In the genomic region with DNA sequence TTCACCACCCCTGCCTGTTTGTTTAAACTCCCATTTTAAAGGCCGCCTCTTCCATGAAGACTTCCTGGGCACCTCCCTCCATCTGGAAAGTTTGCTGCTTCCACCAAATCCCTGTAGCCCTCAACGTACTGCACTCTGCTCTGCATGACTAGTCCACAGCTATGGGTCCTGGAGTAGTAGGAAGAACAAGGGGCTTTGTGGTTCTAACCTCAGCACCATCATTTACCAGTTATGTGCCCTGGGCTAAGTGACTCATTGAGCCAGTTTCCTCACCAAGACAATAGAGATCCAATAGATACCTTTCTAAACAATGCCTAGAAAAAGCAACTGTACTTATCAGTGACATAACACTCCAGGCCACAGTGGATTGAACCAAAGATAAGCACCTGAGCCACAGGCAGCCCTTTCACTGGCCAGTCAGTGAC, we compare ENCODE assay signal across 9 cellular contexts. TPM values are rescaled to one million over a fixed set of nuclear protein-coding genes. Genes with fewer than 3 reads are reported as not detected.
DNase-seq lines count a peak whose midpoint lies in the region; ATAC-seq lines count a peak whose summit lies in the region.
"Had no signal": no experiment of that assay in that cellular context is flagged by ENCODE, and none has a peak within 500 bp of the region (broad histone marks: within the 10 kb centered on the region; RNA-seq: fewer than 3 reads in every experiment).

No MANE protein-coding gene starts in this region.

- peak overlapping the region; percentile 84 for H3K27ac ChIP-seq in right cardiac atrium (ENCODE audit: low read length)

- no peak overlapping the region for H3K4me3 ChIP-seq in right cardiac atrium (ENCODE audit: low read length)
- H3K4me3 ChIP-seq: prostate gland had no signal

- H3K27me3 ChIP-seq in right cardiac atrium (ENCODE audit: control insufficient read depth, insufficient read depth): no peaks in the 10 kb centered on the region

- DNase-seq in stimulated activated naive CD4-positive, alpha-beta T cell treated with Interleukin-2 at 50 U/mL for 16 hours (lab: John Stamatoyannopoulos, UW): peak; percentile 21
- DNase-seq in stimulated activated naive CD4-positive, alpha-beta T cell (lab: John Stamatoyannopoulos, UW): no peak
- DNase-seq in activated T-cell treated with anti-CD3 and anti-CD28 coated beads, Interleukin-2, amount 50 U/mL, for 48 hours: peak; percentile 48 to 61
- DNase-seq in right cardiac atrium (no peak), NCI-H82 treated with DMSO at 0.1 percent for 48 hours (lab: John Stamatoyannopoulos, UW; ENCODE audit: unreplicated experiment) (no peak), NCI-H510A treated with DMSO at 0.1 percent for 48 hours (lab: John Stamatoyannopoulos, UW) (no peak)

- peaks cover 14% of the 10 kb centered on the region for H3K4me1 ChIP-seq in right cardiac atrium (ENCODE audit: control insufficient read depth, insufficient read depth, low read length)
- H3K4me1 ChIP-seq: prostate gland had no signal

- ATAC-seq in right cardiac atrium (peak in 1 of 2 donors; percentile 46), GM21367 (IDR thresholded peaks at IDR 0.05; ENCODE audit: unreplicated experiment) (no peak), GM18868 (IDR thresholded peaks at IDR 0.05; ENCODE audit: unreplicated experiment) (no peak)

- 55% methylated on average over 2 of the region's 2 CpGs for WGBS in right cardiac atrium

- no peaks in the 10 kb centered on the region for H3K9me3 ChIP-seq in right cardiac atrium (ENCODE audit: control insufficient read depth, low read length)
- H3K9me3 ChIP-seq: prostate gland had no signal

- intact Hi-C loops in right cardiac atrium (cut with DNase I): no loop called here

RNA-seq across cellular contexts. Expression of gene LTBP2, which starts 8.5 kb away (rescaled TPM):
- 10 to 100 TPM; 13.9 to 46.0 (median 23.5) TPM for total RNA-seq in right cardiac atrium
- polyA plus RNA-seq in right cardiac atrium: 3.4 TPM

Comparison
In these comparisons a context has a peak if more than half of its experiments do, and no peak if none do; other contexts are left out.
1. DNase-seq: peak in stimulated activated naive CD4-positive, alpha-beta T cell treated with Interleukin-2 at 50 U/mL for 16 hours (single experiment) and activated T-cell treated with anti-CD3 and anti-CD28 coated beads, Interleukin-2, amount 50 U/mL, for 48 hours (2 of 2); none in stimulated activated naive CD4-positive, alpha-beta T cell (0 of 6), right cardiac atrium (0 of 3), NCI-H82 treated with DMSO at 0.1 percent for 48 hours (single experiment) and NCI-H510A treated with DMSO at 0.1 percent for 48 hours (single experiment).